In the genomic region with DNA sequence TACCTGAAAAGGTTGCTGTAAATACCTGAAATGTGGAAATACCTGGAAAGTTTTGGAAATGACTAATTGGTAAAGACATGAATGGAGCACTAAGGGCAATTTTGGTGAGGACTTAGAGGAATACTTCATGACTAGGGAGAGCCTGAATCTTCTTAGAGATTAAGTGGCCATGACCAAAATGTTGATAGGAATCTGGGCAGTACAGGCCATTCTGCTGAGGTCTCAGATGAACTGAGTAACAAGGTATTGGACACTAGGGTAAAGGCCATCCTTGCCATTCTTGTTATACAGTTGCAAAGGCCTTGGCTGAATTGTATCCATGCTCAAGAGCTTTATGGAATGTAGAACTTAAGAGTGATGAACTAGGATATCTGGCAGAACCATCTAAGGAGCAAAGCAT, we compare ENCODE assay signal across 17 cellular contexts.
DNase-seq lines count a peak whose midpoint lies in the region; ATAC-seq and TF ChIP-seq lines count a peak whose summit lies in the region.
"Had no signal": no experiment of that assay in that cellular context is flagged by ENCODE, and none has a peak within 500 bp of the region (broad histone marks: within the 10 kb centered on the region; RNA-seq: fewer than 3 reads in every experiment).

No MANE protein-coding gene starts in this region.

- H3K9me3 Mint-ChIP-seq in nephron: peaks cover 9% of the 10 kb centered on the region

- H3K14ac ChIP-seq in trophoblast cell (ENCODE audit: low read length): no peak overlapping the region

- no peak overlapping the region for H4K8ac ChIP-seq in trophoblast cell (ENCODE audit: low read depth, low read length)

- peaks cover 31% of the 10 kb centered on the region for H3K4me1 Mint-ChIP-seq in nephron
- H3K4me1 Mint-ChIP-seq: B cell had no signal

- H3K4me1 ChIP-seq in HEK293 (ENCODE audit: control insufficient read depth, insufficient read depth, low read length) (no peaks in the 10 kb centered on the region), trophoblast cell (ENCODE audit: control insufficient read depth in 1 of 2, insufficient read depth in 2 of 2, low read length in 2 of 2) (no peaks in the 10 kb centered on the region), aorta (ENCODE audit: control insufficient read depth in 1 of 2, insufficient read depth in 2 of 2, low read length in 2 of 2) (no peaks in the 10 kb centered on the region)
- H3K4me1 ChIP-seq: A549, Caco-2 had no signal

- ATAC-seq in GM21367 (IDR thresholded peaks at IDR 0.05; ENCODE audit: unreplicated experiment) (no peak), aorta (ENCODE audit: low FRiP score) (no peak)
- ATAC-seq: A549; CD8-positive, alpha-beta T cell had no signal

- no peaks in the 10 kb centered on the region for H3K79me1 ChIP-seq in trophoblast cell (ENCODE audit: low read length)

- H2AFZ ChIP-seq in trophoblast cell (ENCODE audit: insufficient read depth, low read length, poor library complexity): no peak overlapping the region

- CTCF ChIA-PET in HEK293 (lab: Yijun Ruan, JAX): no interaction called here

- DNase-seq in trophoblast cell (peak; percentile 87 to 97), aorta (no peak)
- DNase-seq: AML-193; Caco-2; Calu3; CD4-positive, alpha-beta T cell; CD8-positive, alpha-beta T cell; DMS79 treated with DMSO at 0.1 percent for 48 hours; GF-D8 had no signal

- H3K4me3 Mint-ChIP-seq in nephron: no peak overlapping the region
- H3K4me3 Mint-ChIP-seq: B cell; CD4-positive, alpha-beta T cell; CD8-positive, alpha-beta T cell had no signal

- intact Hi-C loops in aorta (cut with DNase I): no loop called here

- no peak overlapping the region for H2BK5ac ChIP-seq in trophoblast cell (ENCODE audit: low read depth, low read length, poor library complexity)

- no peak overlapping the region for H3K4me2 ChIP-seq in trophoblast cell (ENCODE audit: low read length)
- H3K4me2 ChIP-seq: A549; BLaER1 treated with 17β-estradiol and CSF1 and Interleukin-3, amounts not matched to agents 10 nM and 100 nM had no signal

- no peaks in the 10 kb centered on the region for H3K36me3 ChIP-seq in HEK293 (ENCODE audit: control insufficient read depth in 2 of 2, insufficient read depth in 1 of 2, low read length in 2 of 2)
- H3K36me3 ChIP-seq in trophoblast cell (ENCODE audit: control insufficient read depth in 1 of 2, insufficient read depth in 2 of 2, low read length in 2 of 2): no peaks in the 10 kb centered on the region
- no peaks in the 10 kb centered on the region for H3K36me3 ChIP-seq in aorta (ENCODE audit: control insufficient read depth in 1 of 2, insufficient read depth in 2 of 2, low read length in 1 of 2)
- H3K36me3 ChIP-seq: BLaER1 treated with 17β-estradiol and CSF1 and Interleukin-3, amounts not matched to agents 10 nM and 100 nM had no signal

- H3K27ac ChIP-seq in HEK293 (ENCODE audit: extremely low read depth, low read depth, low read length) (no peak overlapping the region), trophoblast cell (ENCODE audit: low read depth, low read length) (no peak overlapping the region), aorta (ENCODE audit: low read depth in 1 of 2, low read length in 2 of 2) (no peak overlapping the region)
- H3K27ac ChIP-seq: 22Rv1; A549; BLaER1 treated with 17β-estradiol and CSF1 and Interleukin-3, amounts not matched to agents 10 nM and 100 nM; C4-2B had no signal

- H3K27ac Mint-ChIP-seq in nephron: peak overlapping the region in 2 of 3 experiments; percentile 34 to 41
- H3K27ac Mint-ChIP-seq: B cell; CD4-positive, alpha-beta T cell; CD8-positive, alpha-beta T cell had no signal

- H3K4me3 ChIP-seq in HEK293 (ENCODE audit: low read depth, low read length): no peak overlapping the region
- no peak overlapping the region for H3K4me3 ChIP-seq in trophoblast cell (ENCODE audit: low read depth, low read length)
- no peak overlapping the region for H3K4me3 ChIP-seq in aorta (ENCODE audit: low read length in 2 of 2)
- H3K4me3 ChIP-seq: A549; BLaER1 treated with 17β-estradiol and CSF1 and Interleukin-3, amounts not matched to agents 10 nM and 100 nM had no signal

- H3K79me2 ChIP-seq in trophoblast cell (ENCODE audit: control insufficient read depth, insufficient read depth, low read length, poor library complexity): no peaks in the 10 kb centered on the region

- H3K4ac ChIP-seq in trophoblast cell (ENCODE audit: low read depth, low read length): no peak overlapping the region

- TF ChIP-seq CTCF in HEK293 (tag by site-specific recombination; IDR thresholded peaks at IDR 0.05) (no peak), nephron (IDR thresholded peaks at IDR 0.05; ENCODE audit: unreplicated experiment in 3 of 3) (no peak)

- no peak overlapping the region for H4K91ac ChIP-seq in trophoblast cell (ENCODE audit: low read depth, low read length)

- H3K27me3 ChIP-seq in trophoblast cell (ENCODE audit: insufficient read depth, low read length): no peaks in the 10 kb centered on the region
- H3K27me3 ChIP-seq in aorta (ENCODE audit: control insufficient read depth in 1 of 2, insufficient read depth in 2 of 2, low read length in 1 of 2): no peaks in the 10 kb centered on the region

- no peaks in the 10 kb centered on the region for H3K36me3 Mint-ChIP-seq in nephron (ENCODE audit: low read depth)
- H3K36me3 Mint-ChIP-seq: CD8-positive, alpha-beta T cell had no signal

- no peak overlapping the region for H4K12ac ChIP-seq in trophoblast cell (ENCODE audit: low read depth, low read length)

- no peak overlapping the region for H2BK120ac ChIP-seq in trophoblast cell (ENCODE audit: insufficient read depth, low read length, poor library complexity)

- H2AK5ac ChIP-seq in trophoblast cell (ENCODE audit: low read length): no peak overlapping the region

- no peak overlapping the region for H3K9ac ChIP-seq in trophoblast cell (ENCODE audit: low read length)
- H3K9ac ChIP-seq: BLaER1 treated with 17β-estradiol and CSF1 and Interleukin-3, amounts not matched to agents 10 nM and 100 nM had no signal

- POLR2A ChIA-PET in HEK293 (lab: Yijun Ruan, JAX): no interaction called here

- no peak overlapping the region for H3K18ac ChIP-seq in trophoblast cell (ENCODE audit: low read length)

- no peaks in the 10 kb centered on the region for H3K27me3 Mint-ChIP-seq in nephron (ENCODE audit: low read depth)
- H3K27me3 Mint-ChIP-seq: CD4-positive, alpha-beta T cell had no signal

- H3K9me3 ChIP-seq in HEK293 (ENCODE audit: control insufficient read depth, insufficient read depth, low read depth, low read length) (no peaks in the 10 kb centered on the region), trophoblast cell (ENCODE audit: insufficient read depth, low read depth, low read length) (no peaks in the 10 kb centered on the region), aorta (ENCODE audit: control insufficient read depth, low read length) (no peaks in the 10 kb centered on the region)
- H3K9me3 ChIP-seq: A549, Caco-2 had no signal

- no peak overlapping the region for H3K23ac ChIP-seq in trophoblast cell (ENCODE audit: low read length)

- H2BK12ac ChIP-seq in trophoblast cell (ENCODE audit: low read length): no peak overlapping the region

TF ChIP-seq in HEK293, 187 proteins besides CTCF, POLR2A, EP300 and RAD21:
- TF ChIP-seq SETDB1 (IDR thresholded peaks at IDR 0.05; ENCODE audit: insufficient read length, low read length) (peak; percentile 2), ZNF174 (tag by site-specific recombination; IDR thresholded peaks at IDR 0.05) (no peak)

Comparison
In these comparisons a context has a peak if more than half of its experiments do, and no peak if none do; other contexts are left out.
1. DNase-seq: peak in trophoblast cell (2 of 2); none in aorta (0 of 2).